In genomic region chr5:132483661-132484385, GRCh38 we compare ENCODE assay signal across 15 cellular contexts. TPM values are rescaled to one million over a fixed set of nuclear protein-coding genes. Genes with fewer than 3 reads are reported as not detected.
A peak's percentile ranks its signal among the peaks of the same experiment; 100 is the strongest.
DNase-seq lines count a peak whose midpoint lies in the region; ATAC-seq and TF ChIP-seq lines count a peak whose summit lies in the region.
"Had no signal": no experiment of that assay in that cellular context is flagged by ENCODE, and none has a peak within 500 bp of the region (broad histone marks: within the 10 kb centered on the region; RNA-seq: fewer than 3 reads in every experiment).

No MANE protein-coding gene starts in this region.

- ATAC-seq in activated CD4-positive, alpha-beta T cell treated with anti-CD3 and anti-CD28 coated beads for 36 hours: no peak
- no peak for ATAC-seq in GM21526 (IDR thresholded peaks at IDR 0.05; ENCODE audit: low FRiP score, unreplicated experiment)
- ATAC-seq in GM19035 (IDR thresholded peaks at IDR 0.05; ENCODE audit: unreplicated experiment): no peak
- no peak for ATAC-seq in GM19397 (IDR thresholded peaks at IDR 0.05; ENCODE audit: unreplicated experiment)

- CTCF ChIA-PET in activated CD4-positive, alpha-beta T cell treated with anti-CD3 and anti-CD28 coated beads for 36 hours (lab: Charles Lee): interaction anchor here (0.7 to 1.8 kb wide), 6 partner anchors 12 to 90 kb away, joined by 3 to 5 read pairs (median 4); no protein-coding TSS in a partner anchor

- POLR2A ChIA-PET in activated CD4-positive, alpha-beta T cell treated with anti-CD3 and anti-CD28 coated beads for 36 hours (lab: Charles Lee): interaction anchor here (0.6 to 10.0 kb wide), 7 partner anchors 11 to 73 kb away, joined by 3 to 130 read pairs (median 7); no protein-coding TSS in a partner anchor

- H3K27ac Mint-ChIP-seq in activated CD4-positive, alpha-beta T cell treated with anti-CD3 and anti-CD28 coated beads for 36 hours: peak overlapping the region; percentile 69
- H3K27ac Mint-ChIP-seq in activated T-cell treated with anti-CD3 and anti-CD28 coated beads, Interleukin-2, amount 50 U/mL, for 24 hours: peak overlapping the region; percentile 98
- H3K27ac Mint-ChIP-seq: dendritic cell treated with granulocyte-macrophage colony-stimulating factor and Interleukin-4, amounts not matched to agents 40 ng/mL and 50 ng/mL, for 4 days had no signal

- no peak overlapping the region for H3K4me3 ChIP-seq in tibial artery
- H3K4me3 ChIP-seq: adrenal gland, thoracic aorta had no signal

- TF ChIP-seq CTCF in tibial artery (IDR thresholded peaks at IDR 0.05): no peak

- intact Hi-C loops in activated CD4-positive, alpha-beta T cell treated with anti-CD3 and anti-CD28 coated beads for 36 hours (cut with DNase I, micrococcal nuclease): no loop called here
- intact Hi-C loops in tibial artery (cut with DNase I; ENCODE audit: low total_unique reads): no loop called here

- H3K27ac ChIP-seq in tibial artery: no peak overlapping the region
- H3K27ac ChIP-seq: thoracic aorta, VCaP had no signal

- H3K27me3 ChIP-seq in tibial artery: no peaks in the 10 kb centered on the region
- H3K27me3 ChIP-seq: adrenal gland had no signal

- H3K4me3 Mint-ChIP-seq in activated CD4-positive, alpha-beta T cell treated with anti-CD3 and anti-CD28 coated beads for 36 hours: peak overlapping the region; percentile 47
- H3K4me3 Mint-ChIP-seq in activated T-cell treated with anti-CD3 and anti-CD28 coated beads, Interleukin-2, amount 50 U/mL, for 24 hours: peak overlapping the region; percentile 95
- H3K4me3 Mint-ChIP-seq: dendritic cell treated with granulocyte-macrophage colony-stimulating factor and Interleukin-4, amounts not matched to agents 40 ng/mL and 50 ng/mL, for 4 days had no signal

- H3K4me1 Mint-ChIP-seq in activated CD4-positive, alpha-beta T cell treated with anti-CD3 and anti-CD28 coated beads for 36 hours: peaks cover 75% of the 10 kb centered on the region
- peaks cover 85% of the 10 kb centered on the region for H3K4me1 Mint-ChIP-seq in activated T-cell treated with anti-CD3 and anti-CD28 coated beads, Interleukin-2, amount 50 U/mL, for 24 hours (ENCODE audit: low read depth)

- peaks cover 67% of the 10 kb centered on the region for H3K36me3 Mint-ChIP-seq in activated CD4-positive, alpha-beta T cell treated with anti-CD3 and anti-CD28 coated beads for 36 hours (ENCODE audit: low read depth)
- H3K36me3 Mint-ChIP-seq in activated T-cell treated with anti-CD3 and anti-CD28 coated beads, Interleukin-2, amount 50 U/mL, for 24 hours (ENCODE audit: low read depth): peaks cover 81% of the 10 kb centered on the region

- peaks cover 0 to 17% (median 8%) of the 10 kb centered on the region in 4 donors for H3K4me1 ChIP-seq in tibial artery

- no peaks in the 10 kb centered on the region for H3K9me3 ChIP-seq in tibial artery
- H3K9me3 ChIP-seq: adrenal gland, thoracic aorta had no signal

- no peaks in the 10 kb centered on the region for H3K27me3 Mint-ChIP-seq in activated CD4-positive, alpha-beta T cell treated with anti-CD3 and anti-CD28 coated beads for 36 hours
- H3K27me3 Mint-ChIP-seq in activated T-cell treated with anti-CD3 and anti-CD28 coated beads, Interleukin-2, amount 50 U/mL, for 24 hours: no peaks in the 10 kb centered on the region
- H3K27me3 Mint-ChIP-seq: dendritic cell treated with granulocyte-macrophage colony-stimulating factor and Interleukin-4, amounts not matched to agents 40 ng/mL and 50 ng/mL, for 4 days had no signal

- DNase-seq in activated CD4-positive, alpha-beta T cell treated with anti-CD3 and anti-CD28 coated beads for 36 hours: peak; percentile 5
- no peak for DNase-seq in activated CD4-positive, alpha-beta T cell treated with anti-CD3 and anti-CD28 coated beads for 48 hours
- peak; percentile 35 for DNase-seq in activated T-cell treated with anti-CD3 and anti-CD28 coated beads, Interleukin-2, amount 50 U/mL, for 24 hours
- peak; percentile 42 for DNase-seq in islet precursor cell
- DNase-seq in tibial artery: peak; percentile 17 to 52
- DNase-seq: NCI-H510A, retina had no signal

- no peaks in the 10 kb centered on the region for H3K9me3 Mint-ChIP-seq in activated CD4-positive, alpha-beta T cell treated with anti-CD3 and anti-CD28 coated beads for 36 hours (ENCODE audit: low read depth)
- no peaks in the 10 kb centered on the region for H3K9me3 Mint-ChIP-seq in activated T-cell treated with anti-CD3 and anti-CD28 coated beads, Interleukin-2, amount 50 U/mL, for 24 hours
- H3K9me3 Mint-ChIP-seq: dendritic cell treated with granulocyte-macrophage colony-stimulating factor and Interleukin-4, amounts not matched to agents 40 ng/mL and 50 ng/mL, for 4 days had no signal

- H3K36me3 ChIP-seq in tibial artery: peaks cover 11 to 68% (median 58%) of the 10 kb centered on the region in 3 donors

RNA-seq across cellular contexts. Expression of gene IRF1, which starts 6.8 kb away (rescaled TPM):
- 100 to 1,000 TPM; 121 to 130 TPM for total RNA-seq in activated CD4-positive, alpha-beta T cell treated with anti-CD3 and anti-CD28 coated beads for 36 hours

RNA-seq across cellular contexts. Expression of gene IL5, which starts 59.5 kb away (rescaled TPM):
- total RNA-seq in activated CD4-positive, alpha-beta T cell treated with anti-CD3 and anti-CD28 coated beads for 36 hours: 1 to 10 TPM in 1 of 2 experiments, under 1 TPM in 1; 0.69 to 1.6 TPM
- total RNA-seq: adrenal gland, H1, thoracic aorta had no signal
